Comparison of ENCODE assay signal across 10 cellular contexts in genomic region chrX:115147220-115147619, GRCh38. TPM values are rescaled to one million over a fixed set of nuclear protein-coding genes. Genes with fewer than 3 reads are reported as not detected.
A peak's percentile ranks its signal among the peaks of the same experiment; 100 is the strongest.
DNase-seq lines count a peak whose midpoint lies in the region; ATAC-seq, FAIRE-seq and TF ChIP-seq lines count a peak whose summit lies in the region.
"Had no signal": no experiment of that assay in that cellular context is flagged by ENCODE, and none has a peak within 500 bp of the region (broad histone marks: within the 10 kb centered on the region; RNA-seq: fewer than 3 reads in every experiment).

No MANE protein-coding gene starts in this region.

- no peak overlapping the region for H2BK5ac ChIP-seq in mesendoderm (ENCODE audit: low read length)

- no peak for FAIRE-seq in K562 (lab: Jason Lieb, UNC)

- no peak for ATAC-seq in K562
- no peak for ATAC-seq in GM19351 (IDR thresholded peaks at IDR 0.05; ENCODE audit: unreplicated experiment)
- ATAC-seq: effector memory CD8-positive, alpha-beta T cell had no signal

- H3K79me2 ChIP-seq in K562 (ENCODE audit: control insufficient read depth, insufficient read depth, low read length) = no peaks in the 10 kb centered on the region
- no peaks in the 10 kb centered on the region for H3K79me2 ChIP-seq in mesendoderm (ENCODE audit: control insufficient read depth, insufficient read depth, low read length)

- H3K4me2 ChIP-seq in K562 (ENCODE audit: insufficient read depth, low read length) (no peak overlapping the region), mesendoderm (ENCODE audit: low read length) (no peak overlapping the region)

- TF ChIP-seq EP300 in Ishikawa (IDR thresholded peaks at IDR 0.05; ENCODE audit: borderline replicate concordance) = no peak
- no peak for TF ChIP-seq EP300 in K562 (IDR thresholded peaks at IDR 0.05; ENCODE audit: low read length)

- no peaks in the 10 kb centered on the region for H4K20me1 ChIP-seq in K562 (replicated peaks; ENCODE audit: control insufficient read depth, insufficient read depth, low read length)

- no TSS peak for BruUV-seq in Calu3 (replicated peaks; lab: Mats Ljungman, UMichigan)
- BruUV-seq in K562 (replicated peaks; lab: Mats Ljungman, UMichigan) = no TSS peak

- H3K9me1 ChIP-seq in K562 (ENCODE audit: control insufficient read depth, insufficient read depth, low read length) = no peaks in the 10 kb centered on the region

- no peak overlapping the region for H2AFZ ChIP-seq in K562 (ENCODE audit: low read depth, low read length)

- H3K36me3 ChIP-seq in K562 (ENCODE audit: control insufficient read depth, insufficient read depth, low read length) (no peaks in the 10 kb centered on the region), mesendoderm (ENCODE audit: control insufficient read depth, insufficient read depth, low read length) (no peaks in the 10 kb centered on the region)
- H3K36me3 ChIP-seq: SJSA1 had no signal

- TF ChIP-seq RAD21 in Ishikawa (IDR thresholded peaks at IDR 0.05; ENCODE audit: low read depth) = peak; percentile 41
- TF ChIP-seq RAD21 in K562 (CRISPR knock-in tag; conservative IDR thresholded peaks at IDR 0.05 in 1 of 2, IDR thresholded peaks at IDR 0.05 in 1 of 2) = peak in 1 of 2 experiments; percentile 60; a peak in 3 of 4 replicates

- no peak overlapping the region for H4K8ac ChIP-seq in mesendoderm (ENCODE audit: low read depth, low read length)

- DNase-seq in Calu3 (no peak), K562 (ENCODE audit: extremely low read depth in 1 of 4, low spot score in 3 of 4) (peak; percentile 6 to 16 (median 6)), mesendoderm (peak; percentile 4), NCI-H2107 (lab: John Stamatoyannopoulos, UW) (no peak), hypothalamus (lab: John Stamatoyannopoulos, UW) (no peak), HuH-7.5 (ENCODE audit: low spot score) (no peak)
- DNase-seq: effector memory CD8-positive, alpha-beta T cell had no signal

- H3K4me3 ChIP-seq in K562 = no peak overlapping the region
- H3K4me3 ChIP-seq in mesendoderm (ENCODE audit: low read length) = no peak overlapping the region
- H3K4me3 ChIP-seq: SJSA1 had no signal

- H3K4me1 ChIP-seq in K562 (replicated peaks in 1 of 2; ENCODE audit: control insufficient read depth in 2 of 2, insufficient read depth in 2 of 2, low read length in 2 of 2) (no peaks in the 10 kb centered on the region), mesendoderm (ENCODE audit: control insufficient read depth, low read depth, low read length) (no peaks in the 10 kb centered on the region)
- H3K4me1 ChIP-seq: SJSA1 had no signal

- POLR2A ChIA-PET in K562 (lab: Yijun Ruan, JAX) = interaction anchor here (0.6 kb wide), 1 partner anchor 13 kb away, joined by 3 read pairs; no protein-coding TSS in a partner anchor

- H3K9ac ChIP-seq in K562 (ENCODE audit: insufficient read depth in 1 of 2, low read depth in 2 of 2, low read length in 2 of 2) = no peak overlapping the region
- H3K9ac ChIP-seq in mesendoderm (ENCODE audit: low read length) = no peak overlapping the region

- H3K4ac ChIP-seq in mesendoderm (ENCODE audit: low read depth, low read length) = no peak overlapping the region

- H3K27me3 ChIP-seq in K562 (ENCODE audit: control insufficient read depth in 2 of 2, insufficient read depth in 2 of 2, low read length in 2 of 2) (no peaks in the 10 kb centered on the region), mesendoderm (ENCODE audit: insufficient read depth, low read length, poor library complexity) (no peaks in the 10 kb centered on the region)
- H3K27me3 ChIP-seq: SJSA1 had no signal

- H3K18ac ChIP-seq in mesendoderm (ENCODE audit: low read length) = no peak overlapping the region

- no peak overlapping the region for H2BK120ac ChIP-seq in mesendoderm (ENCODE audit: low read depth, low read length)

- H3K79me1 ChIP-seq in mesendoderm (ENCODE audit: low read length) = no peaks in the 10 kb centered on the region

- intact Hi-C loops in Calu3 (cut with micrococcal nuclease; ENCODE audit: unreplicated experiment) (loop anchor here (2.0 to 5.0 kb wide), 3 partner anchors 172 to 535 kb away; no protein-coding TSS in a partner anchor), K562 (cut with micrococcal nuclease) (no loop called here)

- no peak overlapping the region for H2BK15ac ChIP-seq in mesendoderm (replicated peaks; ENCODE audit: low read depth)

- H3K9me3 Mint-ChIP-seq in Calu3 (ENCODE audit: low read depth, unreplicated experiment) = peaks cover 4% of the 10 kb centered on the region

- TF ChIP-seq CTCF in Calu3 (IDR thresholded peaks at IDR 0.05; ENCODE audit: unreplicated experiment) = peak; percentile 34
- peak in 1 of 3 experiments; percentile 56; a peak in 2 of 6 replicates for TF ChIP-seq CTCF in K562 (IDR thresholded peaks at IDR 0.05 in 2 of 3, conservative IDR thresholded peaks at IDR 0.05 in 1 of 3; ENCODE audit: insufficient read depth in 2 of 3, low read depth in 1 of 3, low read length in 3 of 3)

- no peak overlapping the region for H3K4me3 Mint-ChIP-seq in Calu3 (ENCODE audit: low read depth, unreplicated experiment)
- H3K4me3 Mint-ChIP-seq: effector memory CD8-positive, alpha-beta T cell had no signal

- H4K5ac ChIP-seq in mesendoderm (ENCODE audit: low read length) = no peak overlapping the region

- no peak for TF ChIP-seq POLR2A in K562 (conservative IDR thresholded peaks at IDR 0.05)

- H2AK5ac ChIP-seq in mesendoderm (ENCODE audit: low read length) = no peak overlapping the region

- CTCF ChIA-PET in Calu3 (lab: Charles Lee) (interaction anchor here (0.5 to 1.2 kb wide), 2 partner anchors 188 to 521 kb away, joined by 3 to 6 read pairs; no protein-coding TSS in a partner anchor), K562 (lab: Yijun Ruan, JAX; ENCODE audit: low intra/inter-chr PET ratio) (interaction anchor here (0.7 to 1.4 kb wide), 2 partner anchors 520 to 537 kb away, joined by 3 to 4 read pairs; no protein-coding TSS in a partner anchor)

- H3K27ac ChIP-seq in K562 (ENCODE audit: extremely low read depth, low read depth, low read length) = no peak overlapping the region
- no peak overlapping the region for H3K27ac ChIP-seq in mesendoderm (ENCODE audit: low read depth, low read length)
- H3K27ac ChIP-seq: SJSA1 had no signal

- H3K27me3 Mint-ChIP-seq in Calu3 (ENCODE audit: unreplicated experiment) = no peaks in the 10 kb centered on the region
- H3K27me3 Mint-ChIP-seq: effector memory CD8-positive, alpha-beta T cell had no signal

- H3K23ac ChIP-seq in mesendoderm (ENCODE audit: low read length) = no peak overlapping the region

- in situ Hi-C loops in K562 (cut with MboI) = no loop called here

- WGBS in K562 (ENCODE audit: insufficient coverage, low coverage, missing lambda C conversion rate) = 13% methylated on average over 1 of the region's 1 CpG
- no CpG with 5 or more reads among the region's 1 CpG for WGBS in mesendoderm (ENCODE audit: extremely low coverage, insufficient coverage, low lambda C conversion rate)

- H3K27ac Mint-ChIP-seq in Calu3 (ENCODE audit: unreplicated experiment) = no peak overlapping the region
- H3K27ac Mint-ChIP-seq: effector memory CD8-positive, alpha-beta T cell had no signal

- no peaks in the 10 kb centered on the region for H3K36me3 Mint-ChIP-seq in Calu3 (ENCODE audit: insufficient read depth, unreplicated experiment)

- H3K4me1 Mint-ChIP-seq in Calu3 (ENCODE audit: low read depth, unreplicated experiment) = no peaks in the 10 kb centered on the region

- no peak overlapping the region for H3K56ac ChIP-seq in mesendoderm (ENCODE audit: low read length)

- H3K9me3 ChIP-seq in K562 (replicated peaks; ENCODE audit: control insufficient read depth, insufficient read depth, low read depth, low read length) = no peaks in the 10 kb centered on the region
- H3K9me3 ChIP-seq: SJSA1 had no signal

TF ChIP-seq in K562, 482 proteins besides CTCF, POLR2A, EP300 and RAD21 (continues in another document):
- TF ChIP-seq, protein P1, sequence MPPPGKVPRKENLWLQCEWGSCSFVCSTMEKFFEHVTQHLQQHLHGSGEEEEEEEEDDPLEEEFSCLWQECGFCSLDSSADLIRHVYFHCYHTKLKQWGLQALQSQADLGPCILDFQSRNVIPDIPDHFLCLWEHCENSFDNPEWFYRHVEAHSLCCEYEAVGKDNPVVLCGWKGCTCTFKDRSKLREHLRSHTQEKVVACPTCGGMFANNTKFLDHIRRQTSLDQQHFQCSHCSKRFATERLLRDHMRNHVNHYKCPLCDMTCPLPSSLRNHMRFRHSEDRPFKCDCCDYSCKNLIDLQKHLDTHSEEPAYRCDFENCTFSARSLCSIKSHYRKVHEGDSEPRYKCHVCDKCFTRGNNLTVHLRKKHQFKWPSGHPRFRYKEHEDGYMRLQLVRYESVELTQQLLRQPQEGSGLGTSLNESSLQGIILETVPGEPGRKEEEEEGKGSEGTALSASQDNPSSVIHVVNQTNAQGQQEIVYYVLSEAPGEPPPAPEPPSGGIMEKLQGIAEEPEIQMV (tag; conservative IDR thresholded peaks at IDR 0.05; ENCODE audit: low read depth) = no peak
- TF ChIP-seq SMC3 (conservative IDR thresholded peaks at IDR 0.05; ENCODE audit: insufficient read depth, low read depth, low read length) (0 out of 2 replicates have a peak, but pooled peaks have one; percentile 8), YBX1 (IDR thresholded peaks at IDR 0.05) (no peak), SMARCE1 (IDR thresholded peaks at IDR 0.05) (no peak)

RNA-seq across cellular contexts. Expression of gene RBMXL3, which starts 42.0 kb away (rescaled TPM):
- total RNA-seq in Calu3 (2022) (not detected in 2 replicates), K562 (2014; rRNA removed) (not detected in 2 replicates), K562 (2014; rRNA removed; fragmentation: Illumina TruSeq; extraction: Trizol) (not detected in 2 replicates), K562 (2015; rRNA removed; fragmentation: Illumina TruSeq; extraction: Trizol) (0.04 TPM in 1 of 2 replicates, not detected in the other), K562 (2021) (0.29 and 0.31 TPM in 2 replicates)
- total RNA-seq in K562 (2011; cell fraction: chromatin; rRNA removed; ENCODE audit: low replicate concordance) = 0.07 TPM in 1 of 2 replicates, not detected in the other
- total RNA-seq in K562 (2011; cell fraction: nucleolus; rRNA removed) = 0.17 TPM in 1 of 2 replicates, not detected in the other
- 0.07 TPM in 1 of 2 replicates, not detected in the other for total RNA-seq in K562 (2011; cell fraction: nucleoplasm; rRNA removed)
- polyA plus RNA-seq in K562 (2011; rRNA removed) (not detected in 2 replicates), K562 (2014; fragmentation: Illumina TruSeq; extraction: Trizol) (0.03 and 0.22 TPM in 2 replicates), K562 (2014; fragmentation: Nextera tagmentation; extraction: Ambion mirVana) (not detected), K562 (2014; rRNA removed) (not detected in 2 replicates)
- 0.01 TPM in 1 of 2 replicates, not detected in the other for polyA plus RNA-seq in K562 (2011; cell fraction: cytosol; rRNA removed)
- polyA plus RNA-seq in K562 (2011; cell fraction: nucleus; rRNA removed) = not detected in 2 replicates
- 0.14 and 0.93 TPM in 2 replicates for polyA plus RNA-seq in K562 (2012)
- polyA minus RNA-seq in K562 (2011; rRNA and poly(A)+ RNA removed) = not detected in 2 replicates
- polyA minus RNA-seq in K562 (2011; cell fraction: cytosol; rRNA and poly(A)+ RNA removed) = not detected in 2 replicates
- not detected in 2 replicates for polyA minus RNA-seq in K562 (2011; cell fraction: nucleus; rRNA and poly(A)+ RNA removed)
- polyA plus RNA-seq in mesendoderm (2013, experiment 1 of 2) = not detected
- not detected for polyA plus RNA-seq in mesendoderm (2013, experiment 2 of 2)
- total RNA-seq: SJSA1 had no signal

Comparison
In these comparisons a context has a peak if more than half of its experiments do, and no peak if none do; other contexts are left out.
1. DNase-seq: peak in K562 (4 of 4) and mesendoderm (single experiment); none in Calu3 (single experiment), NCI-H2107 (single experiment), hypothalamus (0 of 51) and HuH-7.5 (single experiment).